Comparison of ENCODE assay signal across 8 cellular contexts in the genomic region with DNA sequence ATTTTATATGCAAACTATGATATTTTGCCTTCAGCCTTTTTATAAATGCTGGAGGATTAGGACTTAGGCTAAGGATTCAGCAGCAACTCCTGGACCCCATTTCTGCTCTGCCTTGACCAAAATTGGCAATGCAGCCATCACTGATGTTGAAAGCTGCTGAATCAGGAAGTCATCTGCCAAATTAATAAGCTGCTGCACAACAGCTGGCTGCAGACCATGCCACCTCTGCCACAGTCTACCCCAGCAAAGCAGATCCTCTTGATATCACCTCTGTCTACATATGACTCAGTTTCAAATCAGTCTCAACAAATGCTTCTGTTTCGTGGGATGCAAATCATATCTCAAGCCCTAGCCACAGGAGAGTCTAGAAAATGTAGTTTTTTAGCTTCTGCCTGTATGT. TPM values are rescaled to one million over a fixed set of nuclear protein-coding genes. Genes with fewer than 3 reads are reported as not detected.
DNase-seq lines count a peak whose midpoint lies in the region; ATAC-seq and TF ChIP-seq lines count a peak whose summit lies in the region.

No MANE protein-coding gene starts in this region.

- H3K36me3 Mint-ChIP-seq in activated CD8-positive, alpha-beta T cell treated with anti-CD3 and anti-CD28 coated beads for 36 hours (ENCODE audit: low read depth) = peaks cover 7% of the 10 kb centered on the region

- H3K27me3 ChIP-seq in mesenchymal stem cell (ENCODE audit: control insufficient read depth in 1 of 2, insufficient read depth in 1 of 2, low read length in 2 of 2) (no peaks in the 10 kb centered on the region), hepatocyte (no peaks in the 10 kb centered on the region)

- H2BK12ac ChIP-seq in mesenchymal stem cell (ENCODE audit: low read length in 2 of 2) = no peak overlapping the region

- intact Hi-C loops in activated CD8-positive, alpha-beta T cell treated with anti-CD3 and anti-CD28 coated beads for 36 hours (cut with micrococcal nuclease) = loop anchor here (1.0 kb wide), 1 partner anchor 89 kb away; no protein-coding TSS in a partner anchor
- intact Hi-C loops in head of caudate nucleus (cut with DNase I) = loop anchor here (10.0 kb wide), 1 partner anchor 523 kb away; a partner anchor contains a TSS

- peaks cover 47% of the 10 kb centered on the region for H3K4me1 Mint-ChIP-seq in activated CD8-positive, alpha-beta T cell treated with anti-CD3 and anti-CD28 coated beads for 36 hours (ENCODE audit: low read depth)

- H3K14ac ChIP-seq in mesenchymal stem cell (ENCODE audit: low read length in 2 of 2) = peak overlapping the region in 1 of 2 experiments; percentile 41

- H3K9ac ChIP-seq in mesenchymal stem cell (ENCODE audit: low read length) = peak overlapping the region; percentile 82

- H3K4me3 Mint-ChIP-seq in activated CD8-positive, alpha-beta T cell treated with anti-CD3 and anti-CD28 coated beads for 36 hours = peak overlapping the region; percentile 42

- ATAC-seq in GM19463 (IDR thresholded peaks at IDR 0.05; ENCODE audit: unreplicated experiment) (peak; percentile 47), HG03469 (IDR thresholded peaks at IDR 0.05; ENCODE audit: unreplicated experiment) (peak; percentile 56)
- peak; percentile 36 for ATAC-seq in activated CD8-positive, alpha-beta T cell treated with anti-CD3 and anti-CD28 coated beads for 36 hours

- CTCF ChIA-PET in activated CD8-positive, alpha-beta T cell treated with anti-CD3 and anti-CD28 coated beads for 36 hours (lab: Charles Lee) = interaction anchor here (0.8 to 7.7 kb wide), 2 partner anchors 75 to 101 kb away, joined by 3 to 107 read pairs; no protein-coding TSS in a partner anchor

- H3K4me2 ChIP-seq in mesenchymal stem cell (ENCODE audit: low read length, poor library complexity, severe bottlenecking) (no peak overlapping the region), hepatocyte (no peak overlapping the region)

- H3K9me3 Mint-ChIP-seq in activated CD8-positive, alpha-beta T cell treated with anti-CD3 and anti-CD28 coated beads for 36 hours = no peaks in the 10 kb centered on the region

- no peaks in the 10 kb centered on the region for H3K27me3 Mint-ChIP-seq in activated CD8-positive, alpha-beta T cell treated with anti-CD3 and anti-CD28 coated beads for 36 hours

- no peaks in the 10 kb centered on the region for H3K9me3 ChIP-seq in mesenchymal stem cell (ENCODE audit: control insufficient read depth, low read length)
- H3K9me3 ChIP-seq in hepatocyte (ENCODE audit: low read depth) = no peaks in the 10 kb centered on the region

- POLR2A ChIA-PET in activated CD8-positive, alpha-beta T cell treated with anti-CD3 and anti-CD28 coated beads for 36 hours (lab: Charles Lee) = interaction anchor here (0.6 to 3.7 kb wide), 9 partner anchors 9 to 890 kb away, joined by 3 to 24 read pairs (median 4); no protein-coding TSS in a partner anchor

- no CpG with 5 or more reads among the region's 1 CpG for WGBS in mesenchymal stem cell
- 85% methylated on average over 1 of the region's 1 CpG for WGBS in hepatocyte (ENCODE audit: low lambda C conversion rate, missing lambda C conversion rate)

- H3K36me3 ChIP-seq in mesenchymal stem cell (ENCODE audit: control insufficient read depth in 1 of 2, insufficient read depth in 2 of 2, low read depth in 1 of 2, low read length in 2 of 2) = no peaks in the 10 kb centered on the region
- H3K36me3 ChIP-seq in hepatocyte (replicated peaks; ENCODE audit: insufficient read depth, low read depth) = no peaks in the 10 kb centered on the region

- H4K20me1 ChIP-seq in hepatocyte (ENCODE audit: insufficient read depth, poor library complexity, severe bottlenecking) = no peaks in the 10 kb centered on the region

- peak overlapping the region; percentile 92 for H3K27ac Mint-ChIP-seq in activated CD8-positive, alpha-beta T cell treated with anti-CD3 and anti-CD28 coated beads for 36 hours

- no peak overlapping the region for H2AK5ac ChIP-seq in mesenchymal stem cell (ENCODE audit: low read length, severe bottlenecking)

- H3K4me3 ChIP-seq in mesenchymal stem cell (ENCODE audit: insufficient read depth in 1 of 2, low read depth in 1 of 2, low read length in 2 of 2) (peak overlapping the region in 1 of 2 experiments; percentile 7), hepatocyte (no peak overlapping the region)

- no peak overlapping the region for H4K91ac ChIP-seq in mesenchymal stem cell (ENCODE audit: low read length)

- H3K18ac ChIP-seq in mesenchymal stem cell (ENCODE audit: low read depth in 1 of 2, low read length in 2 of 2) = no peak overlapping the region

- H2BK5ac ChIP-seq in mesenchymal stem cell (ENCODE audit: low read depth, low read length, poor library complexity, severe bottlenecking) = no peak overlapping the region

- H3K23ac ChIP-seq in mesenchymal stem cell (ENCODE audit: low read length in 2 of 2) = peak overlapping the region in 1 of 2 experiments; percentile 69

- H2BK15ac ChIP-seq in mesenchymal stem cell (ENCODE audit: low read depth, poor library complexity, severe bottlenecking) = no peak overlapping the region

- H3K4ac ChIP-seq in mesenchymal stem cell (ENCODE audit: low read depth in 1 of 2, low read length in 2 of 2) = no peak overlapping the region

- H3K4me1 ChIP-seq in mesenchymal stem cell (ENCODE audit: control insufficient read depth, insufficient read depth, low read depth, low read length) (peaks cover 10% of the 10 kb centered on the region), hepatocyte (ENCODE audit: insufficient read depth) (peaks cover 11% of the 10 kb centered on the region)

- H2BK120ac ChIP-seq in mesenchymal stem cell (ENCODE audit: low read depth, low read length) = peak overlapping the region; percentile 34

- no peak overlapping the region for H2AFZ ChIP-seq in mesenchymal stem cell (ENCODE audit: low read depth, low read length)
- H2AFZ ChIP-seq in hepatocyte = no peak overlapping the region

- peaks cover 8% of the 10 kb centered on the region for H3K79me2 ChIP-seq in hepatocyte

- TF ChIP-seq CTCF in activated CD8-positive, alpha-beta T cell treated with anti-CD3 and anti-CD28 coated beads for 36 hours (IDR thresholded peaks at IDR 0.05) = no peak
- TF ChIP-seq CTCF in hepatocyte (IDR thresholded peaks at IDR 0.05; ENCODE audit: poor library complexity) = no peak

- H3K27ac ChIP-seq in mesenchymal stem cell (ENCODE audit: low read length, poor library complexity, severe bottlenecking) (no peak overlapping the region), hepatocyte (no peak overlapping the region)

- no peak overlapping the region for H4K8ac ChIP-seq in mesenchymal stem cell (ENCODE audit: low read length)

- peaks cover 9% of the 10 kb centered on the region for H3K79me1 ChIP-seq in mesenchymal stem cell (replicated peaks; ENCODE audit: low read length, poor library complexity, severe bottlenecking)

- H3K9me2 ChIP-seq in hepatocyte (replicated peaks; ENCODE audit: insufficient read depth) = no peaks in the 10 kb centered on the region

- peak; percentile 31 to 47 for DNase-seq in AML-193 (lab: John Stamatoyannopoulos, UW)
- peak; percentile 82 for DNase-seq in activated CD8-positive, alpha-beta T cell treated with anti-CD3 and anti-CD28 coated beads for 36 hours
- no peak for DNase-seq in mesenchymal stem cell
- no peak for DNase-seq in NCI-H2171 treated with DMSO at 0.1 percent for 48 hours (lab: John Stamatoyannopoulos, UW)
- DNase-seq in head of caudate nucleus = no peak
- no peak for DNase-seq in hepatocyte (ENCODE audit: low spot score)

RNA-seq across cellular contexts. Expression of a gene that starts 7.1 kb away (rescaled TPM):
- 10 to 100 TPM; 43.6 to 56.8 TPM for total RNA-seq in activated CD8-positive, alpha-beta T cell treated with anti-CD3 and anti-CD28 coated beads for 36 hours
- 25.2 TPM for polyA plus RNA-seq in mesenchymal stem cell (2013, experiment 1 of 2)
- 22.5 TPM for polyA plus RNA-seq in mesenchymal stem cell (2013, experiment 2 of 2)
- total RNA-seq in hepatocyte = 34.6 and 48.4 TPM in 2 replicates
- polyA plus RNA-seq in hepatocyte = 11.9 and 14.4 TPM in 2 replicates

Comparison
In these comparisons a context has a peak if more than half of its experiments do, and no peak if none do; other contexts are left out.
1. DNase-seq: peak in AML-193 (2 of 2) and activated CD8-positive, alpha-beta T cell treated with anti-CD3 and anti-CD28 coated beads for 36 hours (single experiment); none in mesenchymal stem cell (single experiment), NCI-H2171 treated with DMSO at 0.1 percent for 48 hours (single experiment), head of caudate nucleus (0 of 42) and hepatocyte (single experiment).
2. Peak in every context shown above with its lines, with median percentiles within 50 percentile points of each other: ATAC-seq.